Comparison of ENCODE assay signal across 10 cellular contexts in genomic region chr7:156969972-156970420, GRCh38. TPM values are rescaled to one million over a fixed set of nuclear protein-coding genes. Genes with fewer than 3 reads are reported as not detected.
DNase-seq lines count a peak whose midpoint lies in the region; FAIRE-seq and TF ChIP-seq lines count a peak whose summit lies in the region.
"Had no signal": no experiment of that assay in that cellular context is flagged by ENCODE, and none has a peak within 500 bp of the region (broad histone marks: within the 10 kb centered on the region; RNA-seq: fewer than 3 reads in every experiment).

No MANE protein-coding gene starts in this region.

- TF ChIP-seq CTCF in endodermal cell (conservative IDR thresholded peaks at IDR 0.05): peak; percentile 66
- TF ChIP-seq CTCF in ovary (IDR thresholded peaks at IDR 0.05): no peak

- no peak overlapping the region for H3K27ac Mint-ChIP-seq in endodermal cell
- H3K27ac Mint-ChIP-seq: CD8-positive, alpha-beta memory T cell had no signal

- no peak overlapping the region for H3K9ac ChIP-seq in endodermal cell (ENCODE audit: extremely low read depth, low read length, poor library complexity, severe bottlenecking)

- H3K9me3 ChIP-seq in endodermal cell (ENCODE audit: control insufficient read depth, low read length) (no peaks in the 10 kb centered on the region), small intestine (ENCODE audit: control insufficient read depth, low read depth) (no peaks in the 10 kb centered on the region), ovary (no peaks in the 10 kb centered on the region)

- 87 to 95% methylated on average over 3 of the region's 3 CpGs for WGBS in endodermal cell (ENCODE audit: insufficient coverage in 1 of 2, insufficient read length in 1 of 2), 2 experiments
- 57 to 72% (median 64%) methylated on average over 3 of the region's 3 CpGs for WGBS in small intestine, 3 donors
- 48 to 52% (median 50%) methylated on average over 3 of the region's 3 CpGs for WGBS in ovary, 3 donors

- peaks cover 67% of the 10 kb centered on the region for H3K36me3 ChIP-seq in endodermal cell (ENCODE audit: control insufficient read depth, insufficient read depth, low read length)
- peaks cover 11 to 12% of the 10 kb centered on the region in 2 donors for H3K36me3 ChIP-seq in small intestine (ENCODE audit: control insufficient read depth in 2 of 2, insufficient read depth in 2 of 2, low read length in 2 of 2)
- no peaks in the 10 kb centered on the region for H3K36me3 ChIP-seq in ovary

- no peaks in the 10 kb centered on the region for H3K27me3 ChIP-seq in endodermal cell (ENCODE audit: control insufficient read depth, insufficient read depth, low read length, poor library complexity, severe bottlenecking)
- no peaks in the 10 kb centered on the region for H3K27me3 ChIP-seq in small intestine (ENCODE audit: control insufficient read depth in 2 of 2, insufficient read depth in 2 of 2, low read length in 2 of 2)
- no peaks in the 10 kb centered on the region for H3K27me3 ChIP-seq in ovary

- FAIRE-seq in small intestine (lab: Jason Lieb, UNC): no peak

- no peaks in the 10 kb centered on the region for H3K4me1 ChIP-seq in endodermal cell (ENCODE audit: control insufficient read depth, insufficient read depth, low read length)
- no peaks in the 10 kb centered on the region for H3K4me1 ChIP-seq in small intestine (ENCODE audit: control insufficient read depth in 2 of 2, insufficient read depth in 1 of 2, low read depth in 1 of 2, low read length in 1 of 2)
- H3K4me1 ChIP-seq in ovary (ENCODE audit: insufficient read depth): no peaks in the 10 kb centered on the region

- no peak overlapping the region for H3K4me3 Mint-ChIP-seq in endodermal cell
- H3K4me3 Mint-ChIP-seq: CD8-positive, alpha-beta memory T cell had no signal

- DNase-seq in NCI-H2107 treated with DMSO at 0.1 percent for 48 hours (lab: John Stamatoyannopoulos, UW; ENCODE audit: unreplicated experiment) (peak; percentile 27), NCI-H2107 (lab: John Stamatoyannopoulos, UW) (no peak), NCI-H2171 (lab: John Stamatoyannopoulos, UW) (peak; percentile 10), endodermal cell (no peak), small intestine (peak; percentile 31), ovary (no peak), COLO829 (ENCODE audit: low spot score) (no peak)
- DNase-seq in stimulated activated CD4-positive, alpha-beta T cell treated with anti-CD3 and anti-CD28 coated beads, Interleukin-4, amount 100 ng/mL, for 24 hours: no peak

- peaks cover 51% of the 10 kb centered on the region for H3K36me3 Mint-ChIP-seq in endodermal cell (ENCODE audit: low read depth)

- H3K4me3 ChIP-seq in endodermal cell (ENCODE audit: low read length) (no peak overlapping the region), small intestine (ENCODE audit: low read depth in 1 of 2, low read length in 2 of 2) (no peak overlapping the region), ovary (no peak overlapping the region)

- intact Hi-C loops in ovary (cut with DNase I): loop anchor here in 2 of 4 donors (5.0 to 10.0 kb wide), 2 partner anchors 302 to 305 kb away; no protein-coding TSS in a partner anchor

- H3K4me1 Mint-ChIP-seq in endodermal cell: no peaks in the 10 kb centered on the region
- H3K4me1 Mint-ChIP-seq: CD8-positive, alpha-beta memory T cell had no signal

- TF ChIP-seq POLR2A in ovary (IDR thresholded peaks at IDR 0.05): no peak

- H3K9me3 Mint-ChIP-seq in endodermal cell: no peaks in the 10 kb centered on the region
- H3K9me3 Mint-ChIP-seq: CD8-positive, alpha-beta memory T cell had no signal

- H3K27ac ChIP-seq in endodermal cell (ENCODE audit: low read depth, low read length) (no peak overlapping the region), small intestine (ENCODE audit: low read depth in 1 of 2, low read length in 1 of 2) (no peak overlapping the region), ovary (no peak overlapping the region)
- H3K27ac ChIP-seq: HL-60 had no signal

- no peak for TF ChIP-seq EP300 in ovary (IDR thresholded peaks at IDR 0.05)

- H3K27me3 Mint-ChIP-seq in endodermal cell (ENCODE audit: insufficient read depth): no peaks in the 10 kb centered on the region
- H3K27me3 Mint-ChIP-seq: CD8-positive, alpha-beta memory T cell had no signal

RNA-seq across cellular contexts. Expression of gene NOM1, which starts 20.5 kb away (rescaled TPM):
- total RNA-seq in endodermal cell (10 to 100 TPM; 22.8 to 27.0 TPM), ovary (10 to 100 TPM; 12.6 to 26.5 (median 15.6) TPM)
- 16.6 TPM for polyA plus RNA-seq in endodermal cell (2013, experiment 1 of 2)
- 16.3 TPM for polyA plus RNA-seq in endodermal cell (2013, experiment 2 of 2)
- polyA plus RNA-seq in small intestine (1 to 10 TPM; 3.6 to 9.3 (median 5.1) TPM), ovary (10 to 100 TPM in 1 of 2 donors, 1 to 10 TPM in 1; 7.7 to 12.7 TPM)

RNA-seq across cellular contexts. Expression of gene MNX1, which starts 40.5 kb away (rescaled TPM):
- total RNA-seq in endodermal cell: 10 to 100 TPM; 14.5 to 18.7 TPM
- polyA plus RNA-seq in endodermal cell (2013, experiment 1 of 2): 1.7 TPM
- polyA plus RNA-seq in endodermal cell (2013, experiment 2 of 2): 2.1 TPM
- polyA plus RNA-seq in small intestine: 10 to 100 TPM in 1 of 3 donors, 1 to 10 TPM in 2; 3.5 to 10.7 (median 7.6) TPM
- total RNA-seq in ovary: not detected
- not detected for polyA plus RNA-seq in ovary
- total RNA-seq: CD8-positive, alpha-beta memory T cell had no signal
- polyA plus RNA-seq: CD8-positive, alpha-beta memory T cell had no signal

Comparison
In these comparisons a context has a peak if more than half of its experiments do, and no peak if none do; other contexts are left out.
1. DNase-seq: peak in NCI-H2107 treated with DMSO at 0.1 percent for 48 hours (single experiment), NCI-H2171 (single experiment) and small intestine (single experiment); none in NCI-H2107 (single experiment), endodermal cell (single experiment), ovary (0 of 5), stimulated activated CD4-positive, alpha-beta T cell treated with anti-CD3 and anti-CD28 coated beads, Interleukin-4, amount 100 ng/mL, for 24 hours (single experiment) and COLO829 (single experiment).
2. RNA of gene MNX1, which starts 40.5 kb away (total RNA-seq): 14.5 to 18.7 TPM in endodermal cell; not detected in ovary; every median in the first group is over 10 times any median in the second.